Comparison of ENCODE assay signal across 8 cellular contexts in the genomic region with DNA sequence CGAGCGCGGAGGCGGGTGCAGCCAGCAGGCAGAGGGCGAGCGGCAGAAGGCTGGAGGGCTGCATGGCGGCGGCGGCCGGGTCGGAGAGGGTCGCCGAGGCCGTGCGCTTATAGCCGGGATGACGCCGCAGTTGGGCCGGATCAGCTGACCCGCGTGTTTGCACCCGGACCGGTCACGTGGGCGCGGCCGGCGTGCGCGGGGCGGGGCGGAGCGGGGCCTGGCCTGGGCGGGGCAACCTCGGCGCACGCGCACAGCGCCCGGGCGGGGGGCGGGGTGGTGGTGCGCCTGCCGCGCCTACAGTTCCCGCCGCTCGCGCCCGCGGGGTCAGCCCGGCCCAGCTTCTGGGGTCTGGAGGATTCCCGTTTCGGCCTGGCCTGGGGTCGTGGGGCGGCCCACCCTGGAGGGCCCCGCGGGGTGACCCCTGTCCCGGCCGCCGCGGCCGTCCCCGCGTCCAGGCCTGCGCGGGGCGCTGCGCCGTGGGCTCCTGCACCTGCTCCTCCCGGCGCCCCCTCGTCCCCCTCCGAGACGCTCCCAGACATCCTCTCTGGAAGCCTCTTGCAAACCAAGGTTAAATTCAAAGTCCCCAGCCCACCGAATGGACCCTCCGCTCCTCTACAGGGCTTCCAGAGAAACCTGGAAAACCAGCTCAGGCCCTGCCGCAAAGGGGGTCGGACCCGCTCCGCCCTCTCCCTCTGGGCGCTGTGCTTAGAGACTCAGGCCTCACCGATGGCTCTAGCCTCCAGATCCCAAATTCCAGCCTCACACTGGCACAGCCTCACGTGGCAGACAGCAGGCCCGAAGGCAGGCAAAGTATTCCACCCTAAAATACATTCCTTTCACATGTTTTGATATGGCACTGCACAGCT. TPM values are rescaled to one million over a fixed set of nuclear protein-coding genes. Genes with fewer than 3 reads are reported as not detected.
DNase-seq lines count a peak whose midpoint lies in the region; ATAC-seq and TF ChIP-seq lines count a peak whose summit lies in the region.

A gene (minus strand): TSS at position 132 of the 866 bp plus-strand sequence. CDS start 68 bp downstream, at position 64.

- ATAC-seq in GM19452 (IDR thresholded peaks at IDR 0.05; ENCODE audit: unreplicated experiment): peak; percentile 76
- ATAC-seq in natural killer cell: peak; percentile 89 to 93 (median 91)

- peak within 1 kb of the TSS; percentile 65 to 92 (median 82) for H3K27ac Mint-ChIP-seq in CD8-positive, alpha-beta memory T cell
- peak within 1 kb of the TSS; percentile 92 for H3K27ac Mint-ChIP-seq in activated T-helper 1 cell treated with anti-CD3 and anti-CD28 coated beads, Interleukin-12 subunit alpha, Interleukin-12 subunit beta, Interleukin-2, Interleukin-4 antibody, amounts not matched to agents 30 ng/mL and 10 ng/mL and 1 ng/mL, durations not matched to agents 14 hours and 24 hours and 36 hours
- H3K27ac Mint-ChIP-seq in natural killer cell: peak within 1 kb of the TSS; percentile 86 to 93

- no peaks in the 10 kb centered on the region for H3K27me3 Mint-ChIP-seq in CD8-positive, alpha-beta memory T cell
- H3K27me3 Mint-ChIP-seq in activated T-helper 1 cell treated with anti-CD3 and anti-CD28 coated beads, Interleukin-12 subunit alpha, Interleukin-12 subunit beta, Interleukin-2, Interleukin-4 antibody, amounts not matched to agents 30 ng/mL and 10 ng/mL and 1 ng/mL, durations not matched to agents 14 hours and 24 hours and 36 hours (ENCODE audit: insufficient read depth): no peaks in the 10 kb centered on the region
- H3K27me3 Mint-ChIP-seq in natural killer cell (ENCODE audit: low read depth in 2 of 2): no peaks in the 10 kb centered on the region

- no peaks in the 10 kb centered on the region for H3K36me3 ChIP-seq in CD8-positive, alpha-beta memory T cell (ENCODE audit: insufficient read depth, low read length)
- H3K36me3 ChIP-seq in Peyer's patch: peaks cover 0 to 27% (median 0%) of the 10 kb centered on the region in 3 donors
- peaks cover 6% of the 10 kb centered on the region for H3K36me3 ChIP-seq in fibroblast of lung (ENCODE audit: control insufficient read depth, insufficient read depth, low read length)

- peak within 1 kb of the TSS; percentile 78 for H3K4me3 ChIP-seq in CD8-positive, alpha-beta memory T cell (ENCODE audit: low read length)
- peak within 1 kb of the TSS; percentile 83 to 99 (median 91) for H3K4me3 ChIP-seq in Peyer's patch
- H3K4me3 ChIP-seq in fibroblast of lung (replicated peaks in 1 of 4; ENCODE audit: control extremely low read depth in 1 of 4, insufficient read depth in 1 of 4, low read depth in 3 of 4, low read length in 4 of 4): peak within 1 kb of the TSS; percentile 69 to 92 (median 79)

- intact Hi-C loops in activated T-helper 1 cell treated with anti-CD3 and anti-CD28 coated beads, Interleukin-12 subunit alpha, Interleukin-12 subunit beta, Interleukin-2, Interleukin-4 antibody, amounts not matched to agents 30 ng/mL and 10 ng/mL and 1 ng/mL, durations not matched to agents 14 hours and 24 hours and 36 hours (cut with micrococcal nuclease): loop anchor here (1.0 to 5.0 kb wide), 3 partner anchors 8 to 377 kb away; a partner anchor contains a TSS
- intact Hi-C loops in natural killer cell (cut with micrococcal nuclease): no loop called here

- no peaks in the 10 kb centered on the region for H3K9me3 ChIP-seq in CD8-positive, alpha-beta memory T cell (ENCODE audit: low read length)
- H3K9me3 ChIP-seq in Peyer's patch (no peaks in the 10 kb centered on the region), fibroblast of lung (ENCODE audit: control insufficient read depth, insufficient read depth, low read depth, low read length) (no peaks in the 10 kb centered on the region)

- H3K4me1 Mint-ChIP-seq in CD8-positive, alpha-beta memory T cell: peaks cover 27 to 45% (median 31%) of the 10 kb centered on the region in 3 donors
- peaks cover 18% of the 10 kb centered on the region for H3K4me1 Mint-ChIP-seq in activated T-helper 1 cell treated with anti-CD3 and anti-CD28 coated beads, Interleukin-12 subunit alpha, Interleukin-12 subunit beta, Interleukin-2, Interleukin-4 antibody, amounts not matched to agents 30 ng/mL and 10 ng/mL and 1 ng/mL, durations not matched to agents 14 hours and 24 hours and 36 hours (ENCODE audit: low read depth)
- H3K4me1 Mint-ChIP-seq in natural killer cell: peaks cover 16 to 36% of the 10 kb centered on the region in 2 donors

- H3K4me1 ChIP-seq in CD8-positive, alpha-beta memory T cell (ENCODE audit: insufficient read depth, low read length): peaks cover 49% of the 10 kb centered on the region
- H3K4me1 ChIP-seq in Peyer's patch: peaks cover 4 to 66% (median 40%) of the 10 kb centered on the region in 4 donors
- peaks cover 30% of the 10 kb centered on the region for H3K4me1 ChIP-seq in fibroblast of lung (ENCODE audit: control insufficient read depth, extremely low read depth, insufficient read depth, low read length)

- TF ChIP-seq CTCF in Peyer's patch (IDR thresholded peaks at IDR 0.05) (no peak), fibroblast of lung (conservative IDR thresholded peaks at IDR 0.05 in 1 of 2, IDR thresholded peaks at IDR 0.05 in 1 of 2; ENCODE audit: low read depth in 1 of 2, low read length in 2 of 2) (no peak), natural killer cell (IDR thresholded peaks at IDR 0.05) (no peak)

- H3K4me2 ChIP-seq in fibroblast of lung (ENCODE audit: extremely low read depth, insufficient read depth, low read length): peak within 1 kb of the TSS; percentile 96

- DNase-seq in CD8-positive, alpha-beta memory T cell: peak; percentile 79 to 86 (median 84)
- peak; percentile 53 for DNase-seq in HT1080 (ENCODE audit: low read depth)
- DNase-seq in Peyer's patch: peak; percentile 89 to 95 (median 95)
- peak; percentile 88 for DNase-seq in activated T-helper 1 cell treated with anti-CD3 and anti-CD28 coated beads, Interleukin-12 subunit alpha, Interleukin-12 subunit beta, Interleukin-2, Interleukin-4 antibody, amounts not matched to agents 30 ng/mL and 10 ng/mL and 1 ng/mL, durations not matched to agents 14 hours and 24 hours and 36 hours (ENCODE audit: low spot score)
- peak; percentile 70 to 77 for DNase-seq in fibroblast of lung (ENCODE audit: low read depth in 2 of 2)
- peak; percentile 92 for DNase-seq in natural killer cell
- DNase-seq in stimulated activated naive CD4-positive, alpha-beta T cell (lab: John Stamatoyannopoulos, UW): peak; percentile 59 to 90 (median 78)

- peak within 1 kb of the TSS; percentile 56 for H3K9ac ChIP-seq in fibroblast of lung (ENCODE audit: insufficient read depth, low read length)

- peak within 1 kb of the TSS; percentile 69 for H3K27ac ChIP-seq in CD8-positive, alpha-beta memory T cell (ENCODE audit: low read depth, low read length)
- H3K27ac ChIP-seq in Peyer's patch (peak within 1 kb of the TSS; percentile 89 to 98 (median 96)), fibroblast of lung (ENCODE audit: insufficient read depth, low read length) (peak within 1 kb of the TSS; percentile 52)

- peak within 1 kb of the TSS; percentile 84 to 96 (median 87) for H3K4me3 Mint-ChIP-seq in CD8-positive, alpha-beta memory T cell
- H3K4me3 Mint-ChIP-seq in activated T-helper 1 cell treated with anti-CD3 and anti-CD28 coated beads, Interleukin-12 subunit alpha, Interleukin-12 subunit beta, Interleukin-2, Interleukin-4 antibody, amounts not matched to agents 30 ng/mL and 10 ng/mL and 1 ng/mL, durations not matched to agents 14 hours and 24 hours and 36 hours: peak within 1 kb of the TSS; percentile 89
- H3K4me3 Mint-ChIP-seq in natural killer cell: peak within 1 kb of the TSS; percentile 93

- no peaks in the 10 kb centered on the region for H3K9me3 Mint-ChIP-seq in CD8-positive, alpha-beta memory T cell
- no peaks in the 10 kb centered on the region for H3K9me3 Mint-ChIP-seq in activated T-helper 1 cell treated with anti-CD3 and anti-CD28 coated beads, Interleukin-12 subunit alpha, Interleukin-12 subunit beta, Interleukin-2, Interleukin-4 antibody, amounts not matched to agents 30 ng/mL and 10 ng/mL and 1 ng/mL, durations not matched to agents 14 hours and 24 hours and 36 hours
- no peaks in the 10 kb centered on the region for H3K9me3 Mint-ChIP-seq in natural killer cell

- peak within 1 kb of the TSS; percentile 39 for H2AFZ ChIP-seq in fibroblast of lung (ENCODE audit: low read length)

- POLR2A ChIA-PET in CD8-positive, alpha-beta memory T cell (lab: Charles Lee): no interaction called here

- CTCF ChIA-PET in CD8-positive, alpha-beta memory T cell (lab: Charles Lee): interaction anchor here (0.9 to 1.0 kb wide), 2 partner anchors 9 to 68 kb away, joined by 3 to 4 read pairs; no protein-coding TSS in a partner anchor

- no peaks in the 10 kb centered on the region for H3K27me3 ChIP-seq in CD8-positive, alpha-beta memory T cell (ENCODE audit: insufficient read depth, low read length, poor library complexity, severe bottlenecking)
- no peaks in the 10 kb centered on the region for H3K27me3 ChIP-seq in Peyer's patch
- no peaks in the 10 kb centered on the region for H3K27me3 ChIP-seq in fibroblast of lung (ENCODE audit: control insufficient read depth, insufficient read depth, low read length)

- H3K36me3 Mint-ChIP-seq in CD8-positive, alpha-beta memory T cell: peaks cover 0 to 18% (median 0%) of the 10 kb centered on the region in 3 donors
- H3K36me3 Mint-ChIP-seq in activated T-helper 1 cell treated with anti-CD3 and anti-CD28 coated beads, Interleukin-12 subunit alpha, Interleukin-12 subunit beta, Interleukin-2, Interleukin-4 antibody, amounts not matched to agents 30 ng/mL and 10 ng/mL and 1 ng/mL, durations not matched to agents 14 hours and 24 hours and 36 hours (ENCODE audit: low read depth): peaks cover 3% of the 10 kb centered on the region
- H3K36me3 Mint-ChIP-seq in natural killer cell: no peaks in the 10 kb centered on the region

- peaks cover 12% of the 10 kb centered on the region for H3K79me2 ChIP-seq in fibroblast of lung (ENCODE audit: control insufficient read depth, insufficient read depth, low read length)

- TF ChIP-seq POLR2A in Peyer's patch (IDR thresholded peaks at IDR 0.05): peak; percentile 77 to 90

- no peaks in the 10 kb centered on the region for H4K20me1 ChIP-seq in fibroblast of lung (ENCODE audit: control insufficient read depth, extremely low read depth, insufficient read depth, low read length)

RNA-seq across cellular contexts. Expression of the gene that starts here (rescaled TPM):
- total RNA-seq in CD8-positive, alpha-beta memory T cell: 100 to 1,000 TPM; 110 to 116 TPM
- polyA plus RNA-seq in CD8-positive, alpha-beta memory T cell: 206 TPM
- 178 and 212 TPM in 2 replicates for total RNA-seq in HT1080 (2014; rRNA removed; shearing (Covaris generic))
- 192 and 201 TPM in 2 replicates for polyA plus RNA-seq in HT1080 (2015; cell fraction: cytosol; rRNA removed)
- 352 and 378 TPM in 2 replicates for polyA plus RNA-seq in HT1080 (2015; cell fraction: nucleus; rRNA removed)
- total RNA-seq in Peyer's patch (1,000 to 10,000 TPM in 2 of 4 donors, 100 to 1,000 TPM in 2; 129 to 1,688 (median 1,221) TPM), fibroblast of lung (198 and 253 TPM in 2 replicates), natural killer cell (100 to 1,000 TPM; 388 to 446 (median 415) TPM)
- total RNA-seq in activated T-helper 1 cell treated with anti-CD3 and anti-CD28 coated beads, Interleukin-12 subunit alpha, Interleukin-12 subunit beta, Interleukin-2, Interleukin-4 antibody, amounts not matched to agents 30 ng/mL and 10 ng/mL and 1 ng/mL, durations not matched to agents 14 hours and 24 hours and 36 hours: 84.2 and 92.1 TPM in 2 replicates
- polyA plus RNA-seq in fibroblast of lung: 120 and 135 TPM in 2 replicates
- polyA plus RNA-seq in fibroblast of lung (2012): 295 and 303 TPM in 2 replicates
- polyA minus RNA-seq in fibroblast of lung (ENCODE audit: low replicate concordance): 474 and 687 TPM in 2 replicates

Comparison
In these comparisons a context has a peak if more than half of its experiments do, and no peak if none do; other contexts are left out.
1. Peak in every context shown above with its lines: DNase-seq, ATAC-seq, H3K4me3 ChIP-seq and H3K27ac ChIP-seq.